Comparison of ENCODE assay signal across 8 cellular contexts in genomic region chr2:240916571-240917008, GRCh38. TPM values are rescaled to one million over a fixed set of nuclear protein-coding genes. Genes with fewer than 3 reads are reported as not detected.
DNase-seq lines count a peak whose midpoint lies in the region; ATAC-seq, FAIRE-seq and TF ChIP-seq lines count a peak whose summit lies in the region.
"Had no signal": no experiment of that assay in that cellular context is flagged by ENCODE, and none has a peak within 500 bp of the region (broad histone marks: within the 10 kb centered on the region; RNA-seq: fewer than 3 reads in every experiment).

No MANE protein-coding gene starts in this region.

- H3K4me3 ChIP-seq in astrocyte (ENCODE audit: insufficient read depth, low read depth, low read length), result peak overlapping the region; percentile 17
- peak overlapping the region; percentile 58 for H3K4me3 ChIP-seq in iPS-20b (ENCODE audit: low read length)
- H3K4me3 ChIP-seq in tibial artery, result no peak overlapping the region

- H3K4me1 ChIP-seq in astrocyte (ENCODE audit: insufficient read depth, low read length) (peaks cover 46% of the 10 kb centered on the region), iPS-20b (ENCODE audit: insufficient read depth, low read length) (no peaks in the 10 kb centered on the region), tibial artery (peaks cover 0 to 40% (median 26%) of the 10 kb centered on the region in 4 donors)

- intact Hi-C loops in tibial artery (cut with DNase I; ENCODE audit: low total_unique reads), result no loop called here

- H2AFZ ChIP-seq in astrocyte (ENCODE audit: low read depth, low read length), result no peak overlapping the region

- H3K9me3 Mint-ChIP-seq in astrocyte (ENCODE audit: unreplicated experiment), result no peaks in the 10 kb centered on the region
- H3K9me3 Mint-ChIP-seq in effector memory CD8-positive, alpha-beta T cell, result no peaks in the 10 kb centered on the region

- ATAC-seq in GM18867 (IDR thresholded peaks at IDR 0.05; ENCODE audit: unreplicated experiment) (no peak), HG03460 (IDR thresholded peaks at IDR 0.05; ENCODE audit: unreplicated experiment) (no peak)
- ATAC-seq in effector memory CD8-positive, alpha-beta T cell (replicated peaks), result no peak

- peak overlapping the region; percentile 31 for H3K9ac ChIP-seq in astrocyte (ENCODE audit: low read length)
- H3K9ac ChIP-seq in iPS-20b (ENCODE audit: low read depth, low read length), result no peak overlapping the region

- DNase-seq in HK-2 (ENCODE audit: unreplicated experiment) (peak; percentile 45), astrocyte (ENCODE audit: low read depth) (peak; percentile 72), tibial artery (peak; percentile 83 to 89)
- no peak for DNase-seq in effector memory CD8-positive, alpha-beta T cell

- peaks cover 24% of the 10 kb centered on the region for H3K27me3 Mint-ChIP-seq in astrocyte (ENCODE audit: low read depth, unreplicated experiment)
- H3K27me3 Mint-ChIP-seq in effector memory CD8-positive, alpha-beta T cell, result peaks cover 26 to 78% of the 10 kb centered on the region in 2 donors

- H3K36me3 ChIP-seq in astrocyte (ENCODE audit: insufficient read depth, low read length) (no peaks in the 10 kb centered on the region), iPS-20b (ENCODE audit: insufficient read depth, low read depth, low read length) (no peaks in the 10 kb centered on the region), tibial artery (no peaks in the 10 kb centered on the region)

- H3K36me3 Mint-ChIP-seq in astrocyte (ENCODE audit: low read depth, unreplicated experiment), result no peaks in the 10 kb centered on the region
- no peaks in the 10 kb centered on the region for H3K36me3 Mint-ChIP-seq in effector memory CD8-positive, alpha-beta T cell (ENCODE audit: insufficient read depth)

- H4K20me1 ChIP-seq in astrocyte (ENCODE audit: insufficient read depth, low read length), result no peaks in the 10 kb centered on the region

- TF ChIP-seq CTCF in astrocyte (IDR thresholded peaks at IDR 0.05; ENCODE audit: insufficient read depth, low read depth, low read length), result no peak
- no peak for TF ChIP-seq CTCF in tibial artery (IDR thresholded peaks at IDR 0.05)

- H3K27ac ChIP-seq in astrocyte (ENCODE audit: low read depth, low read length) (peak overlapping the region; percentile 26), iPS-20b (ENCODE audit: low read length) (no peak overlapping the region), tibial artery (no peak overlapping the region)

- H3K79me2 ChIP-seq in astrocyte (ENCODE audit: insufficient read depth, low read length), result no peaks in the 10 kb centered on the region

- no peak overlapping the region for H3K4me3 Mint-ChIP-seq in astrocyte (ENCODE audit: unreplicated experiment)
- H3K4me3 Mint-ChIP-seq in effector memory CD8-positive, alpha-beta T cell, result no peak overlapping the region

- H3K27me3 ChIP-seq in astrocyte (ENCODE audit: insufficient read depth, low read length) (no peaks in the 10 kb centered on the region), iPS-20b (ENCODE audit: insufficient read depth, low read length) (peaks cover 24% of the 10 kb centered on the region), tibial artery (peaks cover 0 to 80% of the 10 kb centered on the region in 2 donors)

- H3K9me3 ChIP-seq in astrocyte (ENCODE audit: insufficient read depth, low read depth, low read length) (no peaks in the 10 kb centered on the region), iPS-20b (ENCODE audit: insufficient read depth, low read depth, low read length) (no peaks in the 10 kb centered on the region), tibial artery (no peaks in the 10 kb centered on the region)

- H3K27ac Mint-ChIP-seq in astrocyte (ENCODE audit: unreplicated experiment), result no peak overlapping the region
- no peak overlapping the region for H3K27ac Mint-ChIP-seq in effector memory CD8-positive, alpha-beta T cell

- H3K4me2 ChIP-seq in astrocyte (ENCODE audit: low read length), result peak overlapping the region; percentile 68

- no peak for FAIRE-seq in astrocyte (lab: Jason Lieb, UNC)

- H3K4me1 Mint-ChIP-seq in astrocyte (ENCODE audit: low read depth, unreplicated experiment), result peaks cover 11% of the 10 kb centered on the region
- H3K4me1 Mint-ChIP-seq in effector memory CD8-positive, alpha-beta T cell (ENCODE audit: low read depth in 2 of 2), result peaks cover 0 to 3% of the 10 kb centered on the region in 2 donors

RNA-seq across cellular contexts. Expression of gene CROCC2, which starts 10.5 kb away (rescaled TPM):
- total RNA-seq in astrocyte, result not detected in 2 replicates
- total RNA-seq: epithelial cell of proximal tubule had no signal

RNA-seq across cellular contexts. Expression of gene MAB21L4, which starts 20.6 kb away (rescaled TPM):
- 0.43 and 0.59 TPM in 2 replicates for total RNA-seq in astrocyte

RNA-seq across cellular contexts. Expression of gene AGXT, which starts 48.0 kb away (rescaled TPM):
- not detected in 2 replicates for total RNA-seq in astrocyte
- total RNA-seq: epithelial cell of proximal tubule had no signal

Comparison
In these comparisons a context has a peak if more than half of its experiments do, and no peak if none do; other contexts are left out.
1. DNase-seq: peak in HK-2 (single experiment), astrocyte (single experiment) and tibial artery (2 of 2); none in effector memory CD8-positive, alpha-beta T cell (0 of 3).
2. H3K4me3 ChIP-seq: peak in astrocyte (single experiment) and iPS-20b (single experiment); none in tibial artery (0 of 2).